ENCODE assay signal across 18 cellular contexts in genomic region chr2:202908186-202908585, GRCh38. TPM values are rescaled to one million over a fixed set of nuclear protein-coding genes. Genes with fewer than 3 reads are reported as not detected.
DNase-seq lines count a peak whose midpoint lies in the region; ATAC-seq and TF ChIP-seq lines count a peak whose summit lies in the region.
"Had no signal": no experiment of that assay in that cellular context is flagged by ENCODE, and none has a peak within 500 bp of the region (broad histone marks: within the 10 kb centered on the region; RNA-seq: fewer than 3 reads in every experiment).

No MANE protein-coding gene starts in this region.

- BruUV-seq in OCI-LY7 (replicated peaks; lab: Mats Ljungman, UMichigan) = no TSS peak

- POLR2A ChIA-PET in activated CD8-positive, alpha-beta T cell treated with anti-CD3 and anti-CD28 coated beads for 36 hours (lab: Charles Lee) = no interaction called here
- POLR2A ChIA-PET in activated CD8-positive, alpha-beta T cell treated with anti-CD3 and anti-CD28 coated beads, Interleukin-2, amount 10 ng/mL, durations not matched to agents 7 days and 5 days (lab: Charles Lee) = no interaction called here
- POLR2A ChIA-PET in OCI-LY7 (lab: Charles Lee) = interaction anchor here (0.6 to 1.2 kb wide), 2 partner anchors 19 to 35 kb away, joined by 3 to 4 read pairs; no protein-coding TSS in a partner anchor

- no peaks in the 10 kb centered on the region for H3K27me3 ChIP-seq in BLaER1 treated with 17β-estradiol and CSF1 and Interleukin-3, amounts not matched to agents 10 nM and 100 nM
- H3K27me3 ChIP-seq in psoas muscle (ENCODE audit: insufficient read depth in 3 of 3, low read length in 2 of 3) = no peaks in the 10 kb centered on the region

- intact Hi-C loops in activated CD8-positive, alpha-beta T cell treated with anti-CD3 and anti-CD28 coated beads for 36 hours (cut with micrococcal nuclease) = no loop called here
- intact Hi-C loops in OCI-LY7 (cut with micrococcal nuclease; ENCODE audit: unreplicated experiment) (no loop called here), psoas muscle (cut with DNase I) (loop anchor here (5.0 kb wide), 2 partner anchors 36 to 329 kb away; partner anchors contain the start of genes CYP20A1 (in 1 of the 2) and ICA1L (in 1 of the 2))

- no peak overlapping the region for H3K4me3 ChIP-seq in BLaER1 treated with 17β-estradiol and CSF1 and Interleukin-3, amounts not matched to agents 10 nM and 100 nM
- H3K4me3 ChIP-seq in OCI-LY7 (ENCODE audit: low read depth, low read length, poor library complexity, severe bottlenecking) = no peak overlapping the region
- no peak overlapping the region for H3K4me3 ChIP-seq in psoas muscle

- H3K27ac ChIP-seq in BLaER1 treated with 17β-estradiol and CSF1 and Interleukin-3, amounts not matched to agents 10 nM and 100 nM = peak overlapping the region in 2 of 11 experiments; percentile 8 to 40; a peak in 6 of 22 replicates
- H3K27ac ChIP-seq in OCI-LY7 (ENCODE audit: low read depth, low read length, poor library complexity, severe bottlenecking) (no peak overlapping the region), psoas muscle (no peak overlapping the region)
- H3K27ac ChIP-seq: C4-2B had no signal

- H3K9me2 ChIP-seq in OCI-LY7 (ENCODE audit: insufficient read depth, low read length) = no peaks in the 10 kb centered on the region

- no peak for TF ChIP-seq CTCF in activated CD8-positive, alpha-beta T cell treated with anti-CD3 and anti-CD28 coated beads for 36 hours (IDR thresholded peaks at IDR 0.05)
- TF ChIP-seq CTCF in OCI-LY7 (conservative IDR thresholded peaks at IDR 0.05; ENCODE audit: low read length) = no peak
- no peak for TF ChIP-seq CTCF in nephron (IDR thresholded peaks at IDR 0.05; ENCODE audit: unreplicated experiment in 3 of 3)
- TF ChIP-seq CTCF in psoas muscle (IDR thresholded peaks at IDR 0.05) = no peak
- TF ChIP-seq CTCF in chondrocyte (IDR thresholded peaks at IDR 0.05) = no peak

- H3K36me3 ChIP-seq in BLaER1 treated with 17β-estradiol and CSF1 and Interleukin-3, amounts not matched to agents 10 nM and 100 nM = peaks cover 25 to 63% (median 53%) of the 10 kb centered on the region in 11 experiments
- H3K36me3 ChIP-seq in OCI-LY7 (ENCODE audit: insufficient read depth, low read length) (peaks cover 65% of the 10 kb centered on the region), psoas muscle (ENCODE audit: insufficient read depth in 1 of 2, low read depth in 1 of 2) (peaks cover 0 to 25% of the 10 kb centered on the region in 2 donors)

- peak overlapping the region in 2 of 11 experiments; percentile 7 to 26; a peak in 2 of 22 replicates for H3K9ac ChIP-seq in BLaER1 treated with 17β-estradiol and CSF1 and Interleukin-3, amounts not matched to agents 10 nM and 100 nM

- peaks cover 19 to 29% (median 25%) of the 10 kb centered on the region in 11 experiments for H3K9me3 ChIP-seq in BLaER1 treated with 17β-estradiol and CSF1 and Interleukin-3, amounts not matched to agents 10 nM and 100 nM (replicated peaks in 1 of 11)
- H3K9me3 ChIP-seq in OCI-LY7 (ENCODE audit: low read length) = peaks cover 21% of the 10 kb centered on the region
- H3K9me3 ChIP-seq in psoas muscle = no peaks in the 10 kb centered on the region

- peak overlapping the region; percentile 22 for H3K27ac Mint-ChIP-seq in activated CD8-positive, alpha-beta T cell treated with anti-CD3 and anti-CD28 coated beads for 36 hours
- H3K27ac Mint-ChIP-seq in activated CD8-positive, alpha-beta T cell treated with anti-CD3 and anti-CD28 coated beads, Interleukin-2, amount 10 ng/mL, durations not matched to agents 7 days and 5 days = no peak overlapping the region
- H3K27ac Mint-ChIP-seq in nephron (peak overlapping the region in 1 of 3 experiments; percentile 68), chondrocyte (ENCODE audit: unreplicated experiment) (no peak overlapping the region)

- H3K4me1 Mint-ChIP-seq in activated CD8-positive, alpha-beta T cell treated with anti-CD3 and anti-CD28 coated beads for 36 hours (ENCODE audit: low read depth) = peaks cover 39% of the 10 kb centered on the region
- H3K4me1 Mint-ChIP-seq in activated CD8-positive, alpha-beta T cell treated with anti-CD3 and anti-CD28 coated beads, Interleukin-2, amount 10 ng/mL, durations not matched to agents 7 days and 5 days (ENCODE audit: low read depth) = peaks cover 29% of the 10 kb centered on the region
- peaks cover 15% of the 10 kb centered on the region for H3K4me1 Mint-ChIP-seq in nephron
- peaks cover 23% of the 10 kb centered on the region for H3K4me1 Mint-ChIP-seq in chondrocyte (ENCODE audit: low read depth)

- no peak overlapping the region for H3K4me3 Mint-ChIP-seq in activated CD8-positive, alpha-beta T cell treated with anti-CD3 and anti-CD28 coated beads for 36 hours
- no peak overlapping the region for H3K4me3 Mint-ChIP-seq in activated CD8-positive, alpha-beta T cell treated with anti-CD3 and anti-CD28 coated beads, Interleukin-2, amount 10 ng/mL, durations not matched to agents 7 days and 5 days
- H3K4me3 Mint-ChIP-seq in nephron = peak overlapping the region; percentile 43 to 95 (median 53)
- H3K4me3 Mint-ChIP-seq in chondrocyte (ENCODE audit: unreplicated experiment) = no peak overlapping the region

- H3K4me2 ChIP-seq in BLaER1 treated with 17β-estradiol and CSF1 and Interleukin-3, amounts not matched to agents 10 nM and 100 nM = peak overlapping the region in 9 of 11 experiments; percentile 12 to 95 (median 90); a peak in 12 of 22 replicates
- H3K4me2 ChIP-seq in OCI-LY7 (ENCODE audit: low read length) = peak overlapping the region; percentile 47; the same call in 1 of the 2 replicates

- peaks cover 74% of the 10 kb centered on the region for H3K79me2 ChIP-seq in OCI-LY7 (ENCODE audit: insufficient read depth, low read depth, low read length)

- H2AFZ ChIP-seq in OCI-LY7 (ENCODE audit: low read length) = no peak overlapping the region

- peaks cover 48% of the 10 kb centered on the region for H3K36me3 Mint-ChIP-seq in activated CD8-positive, alpha-beta T cell treated with anti-CD3 and anti-CD28 coated beads for 36 hours (ENCODE audit: low read depth)
- H3K36me3 Mint-ChIP-seq in activated CD8-positive, alpha-beta T cell treated with anti-CD3 and anti-CD28 coated beads, Interleukin-2, amount 10 ng/mL, durations not matched to agents 7 days and 5 days (ENCODE audit: low read depth) = peaks cover 26% of the 10 kb centered on the region
- peaks cover 58% of the 10 kb centered on the region for H3K36me3 Mint-ChIP-seq in nephron (ENCODE audit: low read depth)
- peaks cover 15% of the 10 kb centered on the region for H3K36me3 Mint-ChIP-seq in chondrocyte (ENCODE audit: low read depth)

- H3K4me1 ChIP-seq in BLaER1 treated with 17β-estradiol and CSF1 and Interleukin-3, amounts not matched to agents 10 nM and 100 nM = peaks cover 26 to 33% (median 28%) of the 10 kb centered on the region in 10 experiments
- peaks cover 20% of the 10 kb centered on the region for H3K4me1 ChIP-seq in OCI-LY7 (ENCODE audit: insufficient read depth, low read length, poor library complexity, severe bottlenecking)
- H3K4me1 ChIP-seq in psoas muscle = peaks cover 18% of the 10 kb centered on the region

- no peak for ATAC-seq in activated CD8-positive, alpha-beta T cell treated with anti-CD3 and anti-CD28 coated beads for 36 hours
- no peak for ATAC-seq in activated CD8-positive, alpha-beta T cell treated with anti-CD3 and anti-CD28 coated beads, Interleukin-2, amount 10 ng/mL, durations not matched to agents 7 days and 5 days
- no peak for ATAC-seq in psoas muscle

- WGBS in psoas muscle, 3 donors = 85 to 88% (median 87%) methylated on average over 5 of the region's 5 CpGs

- no peak for DNase-seq in activated CD8-positive, alpha-beta T cell treated with anti-CD3 and anti-CD28 coated beads for 36 hours
- no peak for DNase-seq in activated CD8-positive, alpha-beta T cell treated with anti-CD3 and anti-CD28 coated beads, Interleukin-2, amount 10 ng/mL, durations not matched to agents 7 days and 5 days
- no peak for DNase-seq in OCI-LY7 (ENCODE audit: low spot score)
- DNase-seq in psoas muscle = no peak
- DNase-seq in chondrocyte (ENCODE audit: low spot score) = no peak
- DNase-seq in NOMO-1 treated with DMSO at 0.1 percent for 48 hours (lab: John Stamatoyannopoulos, UW; ENCODE audit: unreplicated experiment) = no peak
- DNase-seq: COR-L47, HCEC 1CT, NCI-H1092 treated with DMSO at 0.1 percent for 48 hours, NCI-H1694 treated with DMSO at 0.1 percent for 48 hours, NCI-H2171, NCI-H446 treated with DMSO at 0.1 percent for 48 hours, NCI-H774, SIG-M5 had no signal

- CTCF ChIA-PET in activated CD8-positive, alpha-beta T cell treated with anti-CD3 and anti-CD28 coated beads for 36 hours (lab: Charles Lee) = interaction anchor here (1.4 to 1.6 kb wide), 2 partner anchors 35 to 38 kb away, joined by 3 to 4 read pairs; no protein-coding TSS in a partner anchor
- CTCF ChIA-PET in activated CD8-positive, alpha-beta T cell treated with anti-CD3 and anti-CD28 coated beads, Interleukin-2, amount 10 ng/mL, durations not matched to agents 7 days and 5 days (lab: Charles Lee) = no interaction called here
- CTCF ChIA-PET in OCI-LY7 (lab: Charles Lee; ENCODE audit: unreplicated experiment) = no interaction called here

- peaks cover 2% of the 10 kb centered on the region for H3K9me3 Mint-ChIP-seq in activated CD8-positive, alpha-beta T cell treated with anti-CD3 and anti-CD28 coated beads for 36 hours
- H3K9me3 Mint-ChIP-seq in activated CD8-positive, alpha-beta T cell treated with anti-CD3 and anti-CD28 coated beads, Interleukin-2, amount 10 ng/mL, durations not matched to agents 7 days and 5 days (ENCODE audit: insufficient read depth) = no peaks in the 10 kb centered on the region
- H3K9me3 Mint-ChIP-seq in nephron = peaks cover 11% of the 10 kb centered on the region
- peaks cover 14% of the 10 kb centered on the region for H3K9me3 Mint-ChIP-seq in chondrocyte (ENCODE audit: low read depth)

- H4K20me1 ChIP-seq in BLaER1 treated with 17β-estradiol and CSF1 and Interleukin-3, amounts not matched to agents 10 nM and 100 nM = peaks cover 0 to 46% (median 19%) of the 10 kb centered on the region in 11 experiments; a peak in 11 of 22 replicates
- H4K20me1 ChIP-seq in OCI-LY7 (ENCODE audit: insufficient read depth, low read length) = peaks cover 15% of the 10 kb centered on the region; the same call in 1 of the 2 replicates

- no peaks in the 10 kb centered on the region for H3K27me3 Mint-ChIP-seq in activated CD8-positive, alpha-beta T cell treated with anti-CD3 and anti-CD28 coated beads for 36 hours
- no peaks in the 10 kb centered on the region for H3K27me3 Mint-ChIP-seq in activated CD8-positive, alpha-beta T cell treated with anti-CD3 and anti-CD28 coated beads, Interleukin-2, amount 10 ng/mL, durations not matched to agents 7 days and 5 days (ENCODE audit: low read depth)
- H3K27me3 Mint-ChIP-seq in nephron (ENCODE audit: low read depth) (no peaks in the 10 kb centered on the region), chondrocyte (ENCODE audit: low read depth) (no peaks in the 10 kb centered on the region)
- H3K27me3 Mint-ChIP-seq: IgD-negative memory B cell had no signal

RNA-seq across cellular contexts. Expression of gene WDR12, which starts 3.3 kb away (rescaled TPM):
- 100 to 1,000 TPM; 131 to 134 TPM for total RNA-seq in activated CD8-positive, alpha-beta T cell treated with anti-CD3 and anti-CD28 coated beads for 36 hours
- 10 to 100 TPM; 66.3 to 69.1 TPM for total RNA-seq in activated CD8-positive, alpha-beta T cell treated with anti-CD3 and anti-CD28 coated beads, Interleukin-2, amount 10 ng/mL, durations not matched to agents 7 days and 5 days
- total RNA-seq in OCI-LY7 (2014; rRNA removed; shearing (Covaris generic)) = 38.4 and 54.1 TPM in 2 replicates
- total RNA-seq in OCI-LY7 (2022) = 82.2 and 91.4 TPM in 2 replicates
- 10 to 100 TPM; 39.3 to 69.8 (median 51.3) TPM for total RNA-seq in psoas muscle
- polyA plus RNA-seq in psoas muscle = 10 to 100 TPM; 21.9 to 28.7 (median 23.1) TPM
- total RNA-seq in chondrocyte = 28.5 to 52.6 TPM (median 32.0 TPM) in 3 replicates

RNA-seq across cellular contexts. Expression of gene CARF, which starts 3.9 kb away (rescaled TPM):
- total RNA-seq in activated CD8-positive, alpha-beta T cell treated with anti-CD3 and anti-CD28 coated beads for 36 hours = 1 to 10 TPM; 5.0 to 5.7 TPM
- 1 to 10 TPM; 7.6 to 8.5 TPM for total RNA-seq in activated CD8-positive, alpha-beta T cell treated with anti-CD3 and anti-CD28 coated beads, Interleukin-2, amount 10 ng/mL, durations not matched to agents 7 days and 5 days
- total RNA-seq in OCI-LY7 (2014; rRNA removed; shearing (Covaris generic)) = 12.5 and 14.7 TPM in 2 replicates
- 17.5 and 21.4 TPM in 2 replicates for total RNA-seq in OCI-LY7 (2022)
- 1 to 10 TPM; 4.5 to 7.7 (median 5.1) TPM for total RNA-seq in psoas muscle
- 1 to 10 TPM in 1 of 3 donors, under 1 TPM in 2; 0.76 to 2.8 (median 0.81) TPM for polyA plus RNA-seq in psoas muscle
- total RNA-seq in chondrocyte = 7.8 to 12.2 TPM (median 8.4 TPM) in 3 replicates

RNA-seq across cellular contexts. Expression of gene ICA1L, which starts 36.6 kb away (rescaled TPM):
- 1 to 10 TPM; 7.1 to 8.0 TPM for total RNA-seq in activated CD8-positive, alpha-beta T cell treated with anti-CD3 and anti-CD28 coated beads for 36 hours
- total RNA-seq in activated CD8-positive, alpha-beta T cell treated with anti-CD3 and anti-CD28 coated beads, Interleukin-2, amount 10 ng/mL, durations not matched to agents 7 days and 5 days = 1 to 10 TPM; 5.1 TPM
- 3.8 and 5.2 TPM in 2 replicates for total RNA-seq in OCI-LY7 (2014; rRNA removed; shearing (Covaris generic))
- 11.1 and 12.0 TPM in 2 replicates for total RNA-seq in OCI-LY7 (2022)
- total RNA-seq in psoas muscle = 1 to 10 TPM; 5.0 to 5.5 (median 5.5) TPM
- polyA plus RNA-seq in psoas muscle = 1 to 10 TPM in 1 of 3 donors, under 1 TPM in 2; 0.65 to 2.2 (median 0.97) TPM
- 4.9 to 6.6 TPM (median 6.6 TPM) in 3 replicates for total RNA-seq in chondrocyte

Comparison
In these comparisons a context has a peak if more than half of its experiments do, and no peak if none do; other contexts are left out.
1. H3K4me3 Mint-ChIP-seq: peak in nephron (3 of 3); none in activated CD8-positive, alpha-beta T cell treated with anti-CD3 and anti-CD28 coated beads for 36 hours (single experiment), activated CD8-positive, alpha-beta T cell treated with anti-CD3 and anti-CD28 coated beads, Interleukin-2, amount 10 ng/mL, durations not matched to agents 7 days and 5 days (single experiment) and chondrocyte (single experiment).
2. intact Hi-C loops: an anchor here in psoas muscle (5.0 kb wide); none called in activated CD8-positive, alpha-beta T cell treated with anti-CD3 and anti-CD28 coated beads for 36 hours and OCI-LY7.